25 cellular contexts compared by ENCODE assay signal in the genomic region with DNA sequence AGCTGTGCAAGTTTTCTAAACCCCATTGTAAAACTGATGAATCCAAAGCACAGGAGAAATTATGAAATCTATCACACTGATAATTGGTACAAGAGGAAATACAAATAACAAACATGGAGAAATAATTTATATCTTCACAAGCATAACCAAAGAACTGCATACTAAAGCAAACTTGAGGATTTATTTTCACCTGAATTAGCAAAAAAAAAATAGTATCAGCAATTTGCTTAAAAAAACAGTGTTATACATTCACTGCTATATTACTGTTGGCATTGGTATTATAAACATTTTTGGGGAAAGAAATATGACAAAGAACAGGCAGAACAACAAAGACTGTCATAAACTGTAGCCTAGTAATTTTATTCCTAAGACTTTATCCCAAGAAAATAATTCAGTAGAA.
"Had no signal": no experiment of that assay in that cellular context is flagged by ENCODE, and none has a peak within 500 bp of the region (broad histone marks: within the 10 kb centered on the region; RNA-seq: fewer than 3 reads in every experiment).

No MANE protein-coding gene starts in this region.

- H3K36me3 ChIP-seq: SJSA1 had no signal

- H3K4me2 ChIP-seq: KMS-11, SK-N-SH had no signal

- H3K4me1 Mint-ChIP-seq: T-cell had no signal

- H3K4me3 Mint-ChIP-seq: T-cell had no signal

- DNase-seq: Kasumi-1, NCI-H1048, NCI-H1105, NCI-H1417, NCI-H146, NCI-H1694 treated with DMSO at 0.1 percent for 48 hours, NCI-H2029, NCI-H2081 treated with DMSO at 0.1 percent for 48 hours, NCI-H2171, NCI-H226, NCI-H446, NCI-H510A, NCI-H524 treated with DMSO at 0.1 percent for 48 hours, NCI-H69, NCI-H774, Right ventricle myocardium superior, RPMI8226, SIG-M5, SW 1271, T-cell had no signal

- H3K27ac ChIP-seq: HL-60, KMS-11 had no signal

- H3K27me3 ChIP-seq: SJSA1 had no signal

- H3K4me3 ChIP-seq: SJSA1 had no signal

- H3K9ac ChIP-seq: KMS-11, SK-N-SH had no signal

- H3K9me3 ChIP-seq: SJSA1, SK-N-SH had no signal

- H3K27ac Mint-ChIP-seq: T-cell had no signal

- H3K36me3 Mint-ChIP-seq: T-cell had no signal

- H3K9me3 Mint-ChIP-seq: T-cell had no signal

- FAIRE-seq: HTR-8/SVneo had no signal
